In the genomic region with DNA sequence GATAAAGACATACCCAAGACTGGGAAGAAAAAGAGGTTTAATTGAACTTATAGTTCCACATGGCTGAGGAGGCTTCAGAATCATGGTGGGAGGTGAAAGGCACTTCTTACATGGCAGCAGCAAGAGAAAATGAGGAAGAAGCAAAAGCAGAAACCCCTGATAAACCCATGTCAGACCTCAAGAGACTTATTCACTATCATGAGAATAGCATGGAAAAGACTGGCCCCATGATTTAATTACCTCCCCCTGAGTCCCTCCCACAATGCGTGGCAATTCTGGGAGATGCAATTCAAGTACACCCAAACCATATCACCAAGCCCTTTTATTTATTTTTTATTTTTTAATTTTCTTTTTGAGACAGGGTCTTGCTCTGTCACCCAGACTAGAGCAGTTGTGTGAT, we compare ENCODE assay signal across 8 cellular contexts. TPM values are rescaled to one million over a fixed set of nuclear protein-coding genes. Genes with fewer than 3 reads are reported as not detected.
DNase-seq lines count a peak whose midpoint lies in the region; ATAC-seq, FAIRE-seq and TF ChIP-seq lines count a peak whose summit lies in the region.
"Not testable (repeated sequence)": the region's sequence is repeated elsewhere in the genome, so short reads cannot be mapped to it uniquely, and the experiment has no call there.

No MANE protein-coding gene starts in this region.

- H3K4ac ChIP-seq in mesenchymal stem cell (ENCODE audit: low read depth in 1 of 2, low read length in 2 of 2) = not testable (repeated sequence)

- 0 out of 2 replicates have a peak overlapping the region, but pooled peaks have one; percentile 84 for H2AFZ ChIP-seq in Karpas-422 (ENCODE audit: low read length)
- H2AFZ ChIP-seq in OCI-LY7 (ENCODE audit: low read length) = peak overlapping the region; percentile 100
- H2AFZ ChIP-seq in SU-DHL-6 (ENCODE audit: low read depth, low read length, severe bottlenecking) = peak overlapping the region; percentile 95
- H2AFZ ChIP-seq in K562 (ENCODE audit: low read depth, low read length); mesenchymal stem cell (ENCODE audit: low read depth, low read length): not testable (repeated sequence)

- H2BK15ac ChIP-seq in mesenchymal stem cell (ENCODE audit: low read depth, poor library complexity, severe bottlenecking) = not testable (repeated sequence)

- ATAC-seq in K562; stimulated activated memory B cell treated with anti-CD40 and anti-IgM and Interleukin-4, amounts not matched to agents 10 μg/mL and 1 μg/mL and 100 μg/mL, for 72 hours: not testable (repeated sequence)

- H2AK5ac ChIP-seq in mesenchymal stem cell (ENCODE audit: low read length, severe bottlenecking) = not testable (repeated sequence)

- H4K91ac ChIP-seq in mesenchymal stem cell (ENCODE audit: low read length) = not testable (repeated sequence)

- H3K23ac ChIP-seq in mesenchymal stem cell (ENCODE audit: low read length in 2 of 2) = not testable (repeated sequence)

- H3K4me1 Mint-ChIP-seq in CD14-positive monocyte = peaks cover 26% of the 10 kb centered on the region
- peaks cover 14% of the 10 kb centered on the region for H3K4me1 Mint-ChIP-seq in stimulated activated memory B cell treated with anti-CD40 and anti-IgM and Interleukin-4, amounts not matched to agents 10 μg/mL and 1 μg/mL and 100 μg/mL, for 72 hours

- H3K4me1 ChIP-seq in Karpas-422 (ENCODE audit: low read length) (peaks cover 12% of the 10 kb centered on the region), OCI-LY7 (ENCODE audit: insufficient read depth, low read length, poor library complexity, severe bottlenecking) (peaks cover 11% of the 10 kb centered on the region)
- not testable (repeated sequence) for H3K4me1 ChIP-seq in K562 (replicated peaks in 1 of 2; ENCODE audit: control insufficient read depth in 2 of 2, insufficient read depth in 2 of 2, low read length in 2 of 2); mesenchymal stem cell (ENCODE audit: control insufficient read depth, insufficient read depth, low read depth, low read length)

- H2BK120ac ChIP-seq in mesenchymal stem cell (ENCODE audit: low read depth, low read length) = not testable (repeated sequence)

- H3K4me2 ChIP-seq in Karpas-422 (ENCODE audit: low read depth, low read length, poor library complexity, severe bottlenecking); OCI-LY7 (ENCODE audit: low read length); SU-DHL-6 (ENCODE audit: low read depth, low read length, poor library complexity, severe bottlenecking); K562 (ENCODE audit: insufficient read depth, low read length); mesenchymal stem cell (ENCODE audit: low read length, poor library complexity, severe bottlenecking): not testable (repeated sequence)

- H3K9me3 Mint-ChIP-seq in CD14-positive monocyte; stimulated activated memory B cell treated with anti-CD40 and anti-IgM and Interleukin-4, amounts not matched to agents 10 μg/mL and 1 μg/mL and 100 μg/mL, for 72 hours: not testable (repeated sequence)

- not testable (repeated sequence) for H3K36me3 Mint-ChIP-seq in CD14-positive monocyte; stimulated activated memory B cell treated with anti-CD40 and anti-IgM and Interleukin-4, amounts not matched to agents 10 μg/mL and 1 μg/mL and 100 μg/mL, for 72 hours

- DNase-seq in CD14-positive monocyte (ENCODE audit: low spot score) (peak; percentile 77), NB4 (ENCODE audit: low read depth) (peak; percentile 51)
- not testable (repeated sequence) for DNase-seq in Karpas-422; OCI-LY7 (ENCODE audit: low spot score); K562 (ENCODE audit: extremely low read depth in 1 of 4, low spot score in 3 of 4); mesenchymal stem cell

- H3K18ac ChIP-seq in mesenchymal stem cell (ENCODE audit: low read depth in 1 of 2, low read length in 2 of 2) = not testable (repeated sequence)

- not testable (repeated sequence) for H4K20me1 ChIP-seq in Karpas-422 (ENCODE audit: insufficient read depth, low read depth, low read length); OCI-LY7 (ENCODE audit: insufficient read depth, low read length); SU-DHL-6 (ENCODE audit: low read depth, low read length); K562 (replicated peaks; ENCODE audit: control insufficient read depth, insufficient read depth, low read length)

- intact Hi-C loops in CD14-positive monocyte (cut with micrococcal nuclease) (loop anchor here in 1 of 2 donors (10.0 kb wide), 2 partner anchors 276 to 786 kb away; partner anchors contain the start of gene TENT2), OCI-LY7 (cut with micrococcal nuclease; ENCODE audit: unreplicated experiment) (loop anchor here (10.0 kb wide), 1 partner anchor 254 kb away; the partner anchor contains the start of genes DHFR and MSH3)
- intact Hi-C loops in K562 (cut with micrococcal nuclease) = not testable (repeated sequence)

- CTCF ChIA-PET in OCI-LY7 (lab: Charles Lee; ENCODE audit: unreplicated experiment); K562 (lab: Yijun Ruan, JAX; ENCODE audit: low intra/inter-chr PET ratio): not testable (repeated sequence)

- H3K79me1 ChIP-seq in mesenchymal stem cell (replicated peaks; ENCODE audit: low read length, poor library complexity, severe bottlenecking) = not testable (repeated sequence)

- peak overlapping the region; percentile 94 to 99 (median 97) for H3K27ac Mint-ChIP-seq in CD14-positive monocyte
- peak overlapping the region; percentile 80 for H3K27ac Mint-ChIP-seq in stimulated activated memory B cell treated with anti-CD40 and anti-IgM and Interleukin-4, amounts not matched to agents 10 μg/mL and 1 μg/mL and 100 μg/mL, for 72 hours

- H3K9ac ChIP-seq in Karpas-422 (ENCODE audit: low read length); SU-DHL-6 (ENCODE audit: low read length); K562 (ENCODE audit: insufficient read depth in 1 of 2, low read depth in 2 of 2, low read length in 2 of 2): not testable (repeated sequence)
- H3K9ac ChIP-seq in mesenchymal stem cell (ENCODE audit: low read length) = peak overlapping the region; percentile 77

- in situ Hi-C loops in K562 (cut with MboI) = loop anchor here (25.0 kb wide), 1 partner anchor 1888 kb away; no protein-coding TSS in a partner anchor

- TF ChIP-seq RAD21 in K562 (CRISPR knock-in tag; conservative IDR thresholded peaks at IDR 0.05 in 1 of 2, IDR thresholded peaks at IDR 0.05 in 1 of 2) = not testable (repeated sequence)

- H3K4me3 ChIP-seq in Karpas-422 (ENCODE audit: low read length); NB4 (ENCODE audit: low read depth, low read length); OCI-LY7 (ENCODE audit: low read depth, low read length, poor library complexity, severe bottlenecking); SU-DHL-6 (ENCODE audit: insufficient read depth, low read length, poor library complexity, severe bottlenecking); K562; mesenchymal stem cell (ENCODE audit: insufficient read depth in 1 of 2, low read depth in 1 of 2, low read length in 2 of 2): not testable (repeated sequence)

- not testable (repeated sequence) for H4K8ac ChIP-seq in mesenchymal stem cell (ENCODE audit: low read length)

- not testable (repeated sequence) for H2BK5ac ChIP-seq in mesenchymal stem cell (ENCODE audit: low read depth, low read length, poor library complexity, severe bottlenecking)

- H3K9me1 ChIP-seq in K562 (ENCODE audit: control insufficient read depth, insufficient read depth, low read length) = not testable (repeated sequence)

- H3K9me3 ChIP-seq in Karpas-422 (ENCODE audit: low read length); SU-DHL-6 (ENCODE audit: insufficient read depth, low read length); K562 (replicated peaks; ENCODE audit: control insufficient read depth, insufficient read depth, low read depth, low read length); mesenchymal stem cell (ENCODE audit: control insufficient read depth, low read length): not testable (repeated sequence)
- H3K9me3 ChIP-seq in OCI-LY7 (ENCODE audit: low read length) = peaks cover 12% of the 10 kb centered on the region; the same call in 1 of the 2 replicates

- H3K79me2 ChIP-seq in Karpas-422 (ENCODE audit: low read length); OCI-LY7 (ENCODE audit: insufficient read depth, low read depth, low read length); SU-DHL-6 (ENCODE audit: insufficient read depth, low read length); K562 (ENCODE audit: control insufficient read depth, insufficient read depth, low read length): not testable (repeated sequence)

- not testable (repeated sequence) for H3F3A ChIP-seq in SU-DHL-6 (ENCODE audit: insufficient read depth)

- not testable (repeated sequence) for H3K27ac ChIP-seq in Karpas-422 (ENCODE audit: low read length); OCI-LY7 (ENCODE audit: low read depth, low read length, poor library complexity, severe bottlenecking); SU-DHL-6 (ENCODE audit: low read depth, low read length); K562 (ENCODE audit: extremely low read depth, low read depth, low read length); mesenchymal stem cell (ENCODE audit: low read length, poor library complexity, severe bottlenecking)

- not testable (repeated sequence) for TF ChIP-seq CTCF in CD14-positive monocyte (IDR thresholded peaks at IDR 0.05); NB4 (IDR thresholded peaks at IDR 0.05; ENCODE audit: low read depth, low read length); OCI-LY7 (conservative IDR thresholded peaks at IDR 0.05; ENCODE audit: low read length); SU-DHL-6 (IDR thresholded peaks at IDR 0.05; ENCODE audit: insufficient read depth, low read length, poor library complexity, severe bottlenecking); K562 (IDR thresholded peaks at IDR 0.05 in 2 of 3, conservative IDR thresholded peaks at IDR 0.05 in 1 of 3; ENCODE audit: insufficient read depth in 2 of 3, low read depth in 1 of 3, low read length in 3 of 3)

- TF ChIP-seq EP300 in K562 (IDR thresholded peaks at IDR 0.05; ENCODE audit: low read length) = not testable (repeated sequence)

- not testable (repeated sequence) for H3K36me3 ChIP-seq in Karpas-422 (ENCODE audit: insufficient read depth, low read length); OCI-LY7 (ENCODE audit: insufficient read depth, low read length); SU-DHL-6 (ENCODE audit: low read length); K562 (ENCODE audit: control insufficient read depth, insufficient read depth, low read length); mesenchymal stem cell (ENCODE audit: control insufficient read depth in 1 of 2, insufficient read depth in 2 of 2, low read depth in 1 of 2, low read length in 2 of 2)

- not testable (repeated sequence) for H3K27me3 Mint-ChIP-seq in CD14-positive monocyte (ENCODE audit: low read depth in 3 of 3); stimulated activated memory B cell treated with anti-CD40 and anti-IgM and Interleukin-4, amounts not matched to agents 10 μg/mL and 1 μg/mL and 100 μg/mL, for 72 hours

- H3K27me3 ChIP-seq in Karpas-422 (ENCODE audit: low read length); SU-DHL-6 (ENCODE audit: low read length); K562 (ENCODE audit: control insufficient read depth in 2 of 2, insufficient read depth in 2 of 2, low read length in 2 of 2); mesenchymal stem cell (ENCODE audit: control insufficient read depth in 1 of 2, insufficient read depth in 1 of 2, low read length in 2 of 2): not testable (repeated sequence)

- not testable (repeated sequence) for H2BK12ac ChIP-seq in mesenchymal stem cell (ENCODE audit: low read length in 2 of 2)

- not testable (repeated sequence) for H3K14ac ChIP-seq in mesenchymal stem cell (ENCODE audit: low read length in 2 of 2)

- not testable (repeated sequence) for TF ChIP-seq POLR2A in NB4 (IDR thresholded peaks at IDR 0.05; ENCODE audit: extremely low read depth, insufficient read length); K562 (conservative IDR thresholded peaks at IDR 0.05)

- BruUV-seq in OCI-LY7 (replicated peaks; lab: Mats Ljungman, UMichigan); K562 (replicated peaks; lab: Mats Ljungman, UMichigan): not testable (repeated sequence)

- POLR2A ChIA-PET in OCI-LY7 (lab: Charles Lee); K562 (lab: Yijun Ruan, JAX): not testable (repeated sequence)

- WGBS in K562 (ENCODE audit: insufficient coverage, low coverage, missing lambda C conversion rate) = 80% methylated on average over 1 of the region's 1 CpG
- 100% methylated on average over 1 of the region's 1 CpG for WGBS in mesenchymal stem cell

- H3K4me3 Mint-ChIP-seq in CD14-positive monocyte = peak overlapping the region; percentile 10 to 35
- H3K4me3 Mint-ChIP-seq in stimulated activated memory B cell treated with anti-CD40 and anti-IgM and Interleukin-4, amounts not matched to agents 10 μg/mL and 1 μg/mL and 100 μg/mL, for 72 hours = not testable (repeated sequence)

- not testable (repeated sequence) for FAIRE-seq in K562 (lab: Jason Lieb, UNC)

- H3K9me2 ChIP-seq in Karpas-422 (replicated peaks; ENCODE audit: insufficient read depth, low read length); OCI-LY7 (ENCODE audit: insufficient read depth, low read length); SU-DHL-6 (replicated peaks; ENCODE audit: insufficient read depth, low read length): not testable (repeated sequence)

RNA-seq across cellular contexts. Expression of gene ZFYVE16, which starts 7.5 kb away (rescaled TPM):
- polyA plus RNA-seq in CD14-positive monocyte (10 to 100 TPM in 1 of 2 donors, 1 to 10 TPM in 1; 9.4 to 15.8 TPM), K562 (2011; rRNA removed) (10.4 and 12.5 TPM in 2 replicates), K562 (2014; fragmentation: Illumina TruSeq; extraction: Trizol) (10.8 and 12.1 TPM in 2 replicates), K562 (2014; fragmentation: Nextera tagmentation; extraction: Ambion mirVana) (1 to 10 TPM; 6.0 to 8.4 TPM), K562 (2014; rRNA removed) (8.7 and 13.4 TPM in 2 replicates)
- 20.1 and 41.2 TPM in 2 replicates for total RNA-seq in Karpas-422 (2014; rRNA removed; shearing (Covaris generic); ENCODE audit: low replicate concordance)
- 8.0 and 8.7 TPM in 2 replicates for total RNA-seq in OCI-LY7 (2014; rRNA removed; shearing (Covaris generic))
- total RNA-seq in OCI-LY7 (2022) (21.6 and 23.2 TPM in 2 replicates), K562 (2014; rRNA removed) (7.4 TPM in 2 replicates), K562 (2014; rRNA removed; fragmentation: Illumina TruSeq; extraction: Trizol) (18.8 and 20.1 TPM in 2 replicates), K562 (2015; rRNA removed; fragmentation: Illumina TruSeq; extraction: Trizol) (16.1 and 17.8 TPM in 2 replicates), K562 (2021) (18.9 and 22.0 TPM in 2 replicates)
- total RNA-seq in K562 (2011; cell fraction: chromatin; rRNA removed; ENCODE audit: low replicate concordance) = 19.2 and 86.7 TPM in 2 replicates
- total RNA-seq in K562 (2011; cell fraction: nucleolus; rRNA removed) = 7.7 and 12.1 TPM in 2 replicates
- 33.4 and 45.9 TPM in 2 replicates for total RNA-seq in K562 (2011; cell fraction: nucleoplasm; rRNA removed)
- 0.91 and 3.9 TPM in 2 replicates for polyA plus RNA-seq in K562 (2011; cell fraction: cytosol; rRNA removed)
- 6.1 and 9.4 TPM in 2 replicates for polyA plus RNA-seq in K562 (2011; cell fraction: nucleus; rRNA removed)
- polyA plus RNA-seq in K562 (2012) = 9.7 and 14.9 TPM in 2 replicates
- 25.6 and 37.8 TPM in 2 replicates for polyA minus RNA-seq in K562 (2011; rRNA and poly(A)+ RNA removed)
- polyA minus RNA-seq in K562 (2011; cell fraction: cytosol; rRNA and poly(A)+ RNA removed) = 8.0 and 9.0 TPM in 2 replicates
- polyA minus RNA-seq in K562 (2011; cell fraction: nucleus; rRNA and poly(A)+ RNA removed) = 12.7 and 31.8 TPM in 2 replicates
- polyA plus RNA-seq in mesenchymal stem cell (2013, experiment 1 of 2) = 18.6 TPM
- 15.6 TPM for polyA plus RNA-seq in mesenchymal stem cell (2013, experiment 2 of 2)
